In the genomic region with DNA sequence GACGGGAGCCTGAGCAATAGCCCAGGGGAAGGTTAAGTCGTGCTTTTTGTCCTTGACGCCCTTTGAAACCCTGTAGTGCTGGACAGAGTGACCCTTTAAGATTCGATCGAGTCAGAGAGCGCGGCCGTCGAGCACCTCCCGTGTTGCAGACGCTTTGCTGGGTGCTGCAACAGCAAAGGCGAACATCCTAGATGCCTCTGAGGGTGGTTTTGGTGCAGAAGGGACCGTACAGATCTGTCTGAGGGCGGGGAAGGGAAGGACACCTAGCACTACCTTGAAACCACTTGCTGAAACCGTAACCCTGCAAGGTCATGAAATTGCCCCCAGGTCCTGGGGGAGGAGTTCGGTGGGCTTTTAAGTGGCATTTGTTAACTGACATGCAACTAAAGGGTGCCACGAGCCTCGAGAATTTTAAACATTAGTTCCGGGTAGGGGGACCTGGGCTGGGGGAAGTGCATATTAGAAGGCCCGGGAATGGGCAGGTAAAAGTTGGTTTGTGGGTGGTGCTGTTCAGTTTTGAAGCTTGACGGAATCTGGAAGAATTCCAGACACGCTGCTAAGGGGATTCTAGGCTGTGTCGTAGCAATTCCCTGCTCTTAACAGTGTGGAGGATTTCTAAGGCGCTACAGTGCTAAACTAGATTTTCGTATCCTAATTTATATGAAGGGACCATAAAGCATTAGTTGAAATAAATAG, we compare ENCODE assay signal across 9 cellular contexts. TPM values are rescaled to one million over a fixed set of nuclear protein-coding genes. Genes with fewer than 3 reads are reported as not detected.
DNase-seq lines count a peak whose midpoint lies in the region; ATAC-seq and TF ChIP-seq lines count a peak whose summit lies in the region.
"Had no signal": no experiment of that assay in that cellular context is flagged by ENCODE, and none has a peak within 500 bp of the region (broad histone marks: within the 10 kb centered on the region; RNA-seq: fewer than 3 reads in every experiment).

No MANE protein-coding gene starts in this region.

- in situ Hi-C loops in astrocyte of the cerebellum (cut with HindIII; ENCODE audit: low sequenced_read_pairs), result no loop called here

- no peaks in the 10 kb centered on the region for H3K36me3 ChIP-seq in upper lobe of left lung

- H3K9me3 Mint-ChIP-seq in activated T-helper 2 cell treated with anti-CD3 and anti-CD28 coated beads, Interferon-gamma antibody, Interleukin-2, Interleukin-4, amounts not matched to agents 10 μg/mL and 5 μg/mL and 100 μg/mL, durations not matched to agents 14 hours and 24 hours and 36 hours, result no peaks in the 10 kb centered on the region
- H3K9me3 Mint-ChIP-seq: activated B cell treated with CpG ODN at 0.5 μM for 24 hours had no signal

- 2 to 6% methylated on average over 13 to 22 of the region's 25 CpGs for WGBS in upper lobe of left lung, 2 donors

- peaks cover 36% of the 10 kb centered on the region for H3K36me3 Mint-ChIP-seq in activated T-helper 2 cell treated with anti-CD3 and anti-CD28 coated beads, Interferon-gamma antibody, Interleukin-2, Interleukin-4, amounts not matched to agents 10 μg/mL and 5 μg/mL and 100 μg/mL, durations not matched to agents 14 hours and 24 hours and 36 hours (ENCODE audit: low read depth)

- peaks cover 35% of the 10 kb centered on the region for H3K4me1 Mint-ChIP-seq in activated T-helper 2 cell treated with anti-CD3 and anti-CD28 coated beads, Interferon-gamma antibody, Interleukin-2, Interleukin-4, amounts not matched to agents 10 μg/mL and 5 μg/mL and 100 μg/mL, durations not matched to agents 14 hours and 24 hours and 36 hours (ENCODE audit: low read depth)

- TF ChIP-seq CTCF in astrocyte of the cerebellum (IDR thresholded peaks at IDR 0.05; ENCODE audit: low read depth, low read length, missing control alignments) (no peak), upper lobe of left lung (IDR thresholded peaks at IDR 0.05) (no peak)

- H3K27ac Mint-ChIP-seq in activated T-helper 2 cell treated with anti-CD3 and anti-CD28 coated beads, Interferon-gamma antibody, Interleukin-2, Interleukin-4, amounts not matched to agents 10 μg/mL and 5 μg/mL and 100 μg/mL, durations not matched to agents 14 hours and 24 hours and 36 hours, result no peak overlapping the region
- H3K27ac Mint-ChIP-seq: activated B cell treated with CpG ODN at 0.5 μM for 24 hours had no signal

- no peak overlapping the region for H3K4me3 Mint-ChIP-seq in activated T-helper 2 cell treated with anti-CD3 and anti-CD28 coated beads, Interferon-gamma antibody, Interleukin-2, Interleukin-4, amounts not matched to agents 10 μg/mL and 5 μg/mL and 100 μg/mL, durations not matched to agents 14 hours and 24 hours and 36 hours (ENCODE audit: low read depth)
- H3K4me3 Mint-ChIP-seq: activated B cell treated with CpG ODN at 0.5 μM for 24 hours had no signal

- H3K27me3 Mint-ChIP-seq in activated T-helper 2 cell treated with anti-CD3 and anti-CD28 coated beads, Interferon-gamma antibody, Interleukin-2, Interleukin-4, amounts not matched to agents 10 μg/mL and 5 μg/mL and 100 μg/mL, durations not matched to agents 14 hours and 24 hours and 36 hours (ENCODE audit: low read depth), result no peaks in the 10 kb centered on the region
- H3K27me3 Mint-ChIP-seq: activated B cell treated with CpG ODN at 0.5 μM for 24 hours had no signal

- peaks cover 24 to 54% (median 27%) of the 10 kb centered on the region in 4 donors for H3K4me1 ChIP-seq in upper lobe of left lung

- TF ChIP-seq EP300 in upper lobe of left lung (IDR thresholded peaks at IDR 0.05), result no peak

- intact Hi-C loops in activated T-helper 2 cell treated with anti-CD3 and anti-CD28 coated beads, Interferon-gamma antibody, Interleukin-2, Interleukin-4, amounts not matched to agents 10 μg/mL and 5 μg/mL and 100 μg/mL, durations not matched to agents 14 hours and 24 hours and 36 hours (cut with micrococcal nuclease), result loop anchor here (1.0 to 10.0 kb wide), 2 partner anchors 30 to 1516 kb away; a partner anchor contains a TSS

- ATAC-seq in GM19438 (IDR thresholded peaks at IDR 0.05; ENCODE audit: low read depth, unreplicated experiment) (peak; percentile 16), HG03460 (IDR thresholded peaks at IDR 0.05; ENCODE audit: unreplicated experiment) (peak; percentile 19), upper lobe of left lung (ENCODE audit: low FRiP score in 2 of 2) (peak in 1 of 2 donors; percentile 2)

- H3K27me3 ChIP-seq in upper lobe of left lung, result no peaks in the 10 kb centered on the region

- H3K4me3 ChIP-seq in astrocyte of the cerebellum (ENCODE audit: low read depth, low read length), result peak overlapping the region; percentile 80
- peak overlapping the region; percentile 67 to 91 (median 80) for H3K4me3 ChIP-seq in upper lobe of left lung

- peak overlapping the region; percentile 77 to 92 (median 85) for H3K27ac ChIP-seq in upper lobe of left lung

- TF ChIP-seq POLR2A in upper lobe of left lung (IDR thresholded peaks at IDR 0.05), result no peak

- H3K9me3 ChIP-seq in upper lobe of left lung, result no peaks in the 10 kb centered on the region

- DNase-seq in D341Med (ENCODE audit: low spot score) (peak; percentile 22), astrocyte of the cerebellum (ENCODE audit: low read depth) (no peak), kidney glomerular epithelial cell (lab: John Stamatoyannopoulos, UW) (peak; percentile 30), upper lobe of left lung (peak; percentile 37 to 41), AG20443 (ENCODE audit: low spot score) (no peak)
- no peak for DNase-seq in activated T-helper 2 cell treated with anti-CD3 and anti-CD28 coated beads, Interferon-gamma antibody, Interleukin-2, Interleukin-4, amounts not matched to agents 10 μg/mL and 5 μg/mL and 100 μg/mL, durations not matched to agents 14 hours and 24 hours and 36 hours (ENCODE audit: low spot score)

RNA-seq across cellular contexts. Expression of a gene that starts 0.8 kb away (rescaled TPM):
- total RNA-seq in upper lobe of left lung, result 100 to 1,000 TPM; 130 to 237 (median 165) TPM
- 354 and 403 TPM in 2 replicates for total RNA-seq in activated T-helper 2 cell treated with anti-CD3 and anti-CD28 coated beads, Interferon-gamma antibody, Interleukin-2, Interleukin-4, amounts not matched to agents 10 μg/mL and 5 μg/mL and 100 μg/mL, durations not matched to agents 14 hours and 24 hours and 36 hours

RNA-seq across cellular contexts. Expression of a gene that starts 1.0 kb away (rescaled TPM):
- 10 to 100 TPM in 2 of 6 donors, 1 to 10 TPM in 4; 5.9 to 14.7 (median 9.5) TPM for total RNA-seq in upper lobe of left lung
- 9.8 and 12.0 TPM in 2 replicates for total RNA-seq in activated T-helper 2 cell treated with anti-CD3 and anti-CD28 coated beads, Interferon-gamma antibody, Interleukin-2, Interleukin-4, amounts not matched to agents 10 μg/mL and 5 μg/mL and 100 μg/mL, durations not matched to agents 14 hours and 24 hours and 36 hours

RNA-seq across cellular contexts. Expression of a gene that starts 29.5 kb away (rescaled TPM):
- 10 to 100 TPM in 3 of 6 donors, 1 to 10 TPM in 3; 6.8 to 16.8 (median 10.1) TPM for total RNA-seq in upper lobe of left lung
- total RNA-seq in activated T-helper 2 cell treated with anti-CD3 and anti-CD28 coated beads, Interferon-gamma antibody, Interleukin-2, Interleukin-4, amounts not matched to agents 10 μg/mL and 5 μg/mL and 100 μg/mL, durations not matched to agents 14 hours and 24 hours and 36 hours, result 17.4 and 17.9 TPM in 2 replicates

Comparison
In these comparisons a context has a peak if more than half of its experiments do, and no peak if none do; other contexts are left out.
1. DNase-seq: peak in D341Med (single experiment), kidney glomerular epithelial cell (single experiment) and upper lobe of left lung (2 of 2); none in astrocyte of the cerebellum (single experiment), activated T-helper 2 cell treated with anti-CD3 and anti-CD28 coated beads, Interferon-gamma antibody, Interleukin-2, Interleukin-4, amounts not matched to agents 10 μg/mL and 5 μg/mL and 100 μg/mL, durations not matched to agents 14 hours and 24 hours and 36 hours (single experiment) and AG20443 (single experiment).